Comparison of ENCODE assay signal across 8 cellular contexts in genomic region chr18:48446582-48447225, GRCh38. TPM values are rescaled to one million over a fixed set of nuclear protein-coding genes. Genes with fewer than 3 reads are reported as not detected.
A peak's percentile ranks its signal among the peaks of the same experiment; 100 is the strongest.
DNase-seq lines count a peak whose midpoint lies in the region; ATAC-seq, FAIRE-seq and TF ChIP-seq lines count a peak whose summit lies in the region.

No MANE protein-coding gene starts in this region.

- peak; percentile 68 for FAIRE-seq in HepG2 (lab: Jason Lieb, UNC)

- CTCF ChIA-PET in HepG2 (lab: Yijun Ruan, JAX; ENCODE audit: low intra/inter-chr PET ratio, low total read pairs) = interaction anchor here (1.1 to 3.7 kb wide), 5 partner anchors 18 to 416 kb away, joined by 3 to 45 read pairs (median 10); no protein-coding TSS in a partner anchor

- H3K27ac ChIP-seq in colonic mucosa = no peak overlapping the region
- no peak overlapping the region for H3K27ac ChIP-seq in HepG2 (ENCODE audit: extremely low read length, insufficient read depth, low read length)

- H3K4me2 ChIP-seq in HepG2 (ENCODE audit: low read depth, low read length) = peak overlapping the region; percentile 82

- TF ChIP-seq CTCF in colonic mucosa (IDR thresholded peaks at IDR 0.05) = peak; percentile 73
- peak; percentile 98 for TF ChIP-seq CTCF in HepG2 (CRISPR knock-in tag; IDR thresholded peaks at IDR 0.05)

- no peak for TF ChIP-seq EP300 in HepG2 (IDR thresholded peaks at IDR 0.05; ENCODE audit: low read depth in 2 of 2, low read length in 2 of 2)
- no peak for TF ChIP-seq EP300 in HepG2 (CRISPR knock-in tag; IDR thresholded peaks at IDR 0.05; ENCODE audit: borderline replicate concordance)

- H3K27me3 ChIP-seq in colonic mucosa (no peaks in the 10 kb centered on the region), HepG2 (ENCODE audit: control insufficient read depth in 1 of 2, insufficient read depth in 2 of 2, low read length in 2 of 2) (peaks cover 2 to 32% of the 10 kb centered on the region in 2 experiments; a peak in 4 of 5 replicates)

- H2AFZ ChIP-seq in HepG2 (ENCODE audit: low read length) = peak overlapping the region; percentile 60

- DNase-seq in GDM1 (lab: John Stamatoyannopoulos, UW) = peak; percentile 63
- peak; percentile 70 to 91 for DNase-seq in NCI-H526 (lab: John Stamatoyannopoulos, UW)
- DNase-seq in activated CD4-positive, alpha-beta T cell treated with anti-CD3 and anti-CD28 coated beads for 48 hours = peak; percentile 84
- DNase-seq in colonic mucosa = peak; percentile 88
- peak; percentile 66 for DNase-seq in HepG2 (ENCODE audit: low spot score)
- peak; percentile 68 to 73 for DNase-seq in stimulated activated CD4-positive, alpha-beta T cell treated with anti-CD3 and anti-CD28 coated beads, Interleukin-4, amount 100 ng/mL, for 48 hours (ENCODE audit: low read depth in 2 of 2)

- H3K9me3 ChIP-seq in colonic mucosa (no peaks in the 10 kb centered on the region), HepG2 (ENCODE audit: low read length) (no peaks in the 10 kb centered on the region)

- in situ Hi-C loops in HepG2 (cut with HindIII; ENCODE audit: extremely low pct_ligation_motif_present, low pct_unique_long_range_greater_than_20kb) = loop anchor here (5.0 to 10.0 kb wide), 2 partner anchors 212 to 409 kb away; no protein-coding TSS in a partner anchor

- WGBS in HepG2 (ENCODE audit: low lambda C conversion rate) = 62% methylated on average over 16 of the region's 30 CpGs

- no peaks in the 10 kb centered on the region for H3K79me2 ChIP-seq in HepG2 (ENCODE audit: insufficient read depth, low read length)

- intact Hi-C loops in colonic mucosa (cut with DNase I) = loop anchor here (2.0 to 10.0 kb wide), 3 partner anchors 219 to 672 kb away; no protein-coding TSS in a partner anchor
- intact Hi-C loops in HepG2 (cut with micrococcal nuclease; ENCODE audit: unreplicated experiment) = loop anchor here (5.0 kb wide), 1 partner anchor 414 kb away; no protein-coding TSS in a partner anchor

- ATAC-seq in HG03354 (IDR thresholded peaks at IDR 0.05; ENCODE audit: poor library complexity, severe bottlenecking, unreplicated experiment) (peak; percentile 66), HepG2 (peak; percentile 92), GM18873 (IDR thresholded peaks at IDR 0.05; ENCODE audit: low FRiP score, unreplicated experiment) (no peak)

- H3K36me3 ChIP-seq in colonic mucosa (no peaks in the 10 kb centered on the region), HepG2 (replicated peaks in 1 of 2; ENCODE audit: control insufficient read depth in 1 of 2, insufficient read depth in 2 of 2, low read length in 2 of 2) (no peaks in the 10 kb centered on the region)

- TF ChIP-seq RAD21 in HepG2 (CRISPR knock-in tag; IDR thresholded peaks at IDR 0.05) = peak; percentile 87

- no TSS peak for BruUV-seq in HepG2 (replicated peaks; lab: Mats Ljungman, UMichigan)

- H3K9ac ChIP-seq in colonic mucosa (ENCODE audit: low read depth in 2 of 2, low read length in 2 of 2) (no peak overlapping the region), HepG2 (ENCODE audit: insufficient read depth, low read depth, low read length) (peak overlapping the region; percentile 30; the same call in 1 of the 2 replicates)

- H3K4me3 ChIP-seq in colonic mucosa (no peak overlapping the region), HepG2 (replicated peaks in 1 of 3; ENCODE audit: insufficient read depth in 1 of 3, low read depth in 2 of 3, low read length in 3 of 3) (peak overlapping the region in 1 of 3 experiments; percentile 53; a peak in 2 of 6 replicates)

- no peak for TF ChIP-seq POLR2A in HepG2 (IDR thresholded peaks at IDR 0.05; ENCODE audit: insufficient read depth in 1 of 2, low read depth in 2 of 2, low read length in 2 of 2)

- POLR2A ChIA-PET in HepG2 (lab: Yijun Ruan, JAX) = no interaction called here

- H3K4me1 ChIP-seq in colonic mucosa (no peaks in the 10 kb centered on the region), HepG2 (ENCODE audit: insufficient read depth, low read length) (peaks cover 8% of the 10 kb centered on the region)

- H4K20me1 ChIP-seq in HepG2 (ENCODE audit: insufficient read depth, low read length) = no peaks in the 10 kb centered on the region

TF ChIP-seq in HepG2, 621 proteins besides CTCF, POLR2A, EP300 and RAD21 (continues in another document):
- TF ChIP-seq MXD1 (CRISPR knock-in tag; IDR thresholded peaks at IDR 0.05) (peak; percentile 39; the same call in 1 of the 2 replicates), GABPB1 (CRISPR knock-in tag; IDR thresholded peaks at IDR 0.05) (peak; percentile 52), ZNF292 (CRISPR knock-in tag; IDR thresholded peaks at IDR 0.05; ENCODE audit: borderline replicate concordance, low read depth) (peak; percentile 88), MTF2 (CRISPR knock-in tag; IDR thresholded peaks at IDR 0.05; ENCODE audit: borderline replicate concordance) (peak; percentile 84; the same call in 1 of the 2 replicates), ZNF331 (CRISPR knock-in tag; IDR thresholded peaks at IDR 0.05) (0 out of 2 replicates have a peak, but pooled peaks have one; percentile 25)
- TF ChIP-seq, protein P1, sequence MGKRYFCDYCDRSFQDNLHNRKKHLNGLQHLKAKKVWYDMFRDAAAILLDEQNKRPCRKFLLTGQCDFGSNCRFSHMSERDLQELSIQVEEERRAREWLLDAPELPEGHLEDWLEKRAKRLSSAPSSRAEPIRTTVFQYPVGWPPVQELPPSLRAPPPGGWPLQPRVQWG (CRISPR knock-in tag; IDR thresholded peaks at IDR 0.05; ENCODE audit: borderline replicate concordance, low read depth) = no peak
- TF ChIP-seq, protein P2, sequence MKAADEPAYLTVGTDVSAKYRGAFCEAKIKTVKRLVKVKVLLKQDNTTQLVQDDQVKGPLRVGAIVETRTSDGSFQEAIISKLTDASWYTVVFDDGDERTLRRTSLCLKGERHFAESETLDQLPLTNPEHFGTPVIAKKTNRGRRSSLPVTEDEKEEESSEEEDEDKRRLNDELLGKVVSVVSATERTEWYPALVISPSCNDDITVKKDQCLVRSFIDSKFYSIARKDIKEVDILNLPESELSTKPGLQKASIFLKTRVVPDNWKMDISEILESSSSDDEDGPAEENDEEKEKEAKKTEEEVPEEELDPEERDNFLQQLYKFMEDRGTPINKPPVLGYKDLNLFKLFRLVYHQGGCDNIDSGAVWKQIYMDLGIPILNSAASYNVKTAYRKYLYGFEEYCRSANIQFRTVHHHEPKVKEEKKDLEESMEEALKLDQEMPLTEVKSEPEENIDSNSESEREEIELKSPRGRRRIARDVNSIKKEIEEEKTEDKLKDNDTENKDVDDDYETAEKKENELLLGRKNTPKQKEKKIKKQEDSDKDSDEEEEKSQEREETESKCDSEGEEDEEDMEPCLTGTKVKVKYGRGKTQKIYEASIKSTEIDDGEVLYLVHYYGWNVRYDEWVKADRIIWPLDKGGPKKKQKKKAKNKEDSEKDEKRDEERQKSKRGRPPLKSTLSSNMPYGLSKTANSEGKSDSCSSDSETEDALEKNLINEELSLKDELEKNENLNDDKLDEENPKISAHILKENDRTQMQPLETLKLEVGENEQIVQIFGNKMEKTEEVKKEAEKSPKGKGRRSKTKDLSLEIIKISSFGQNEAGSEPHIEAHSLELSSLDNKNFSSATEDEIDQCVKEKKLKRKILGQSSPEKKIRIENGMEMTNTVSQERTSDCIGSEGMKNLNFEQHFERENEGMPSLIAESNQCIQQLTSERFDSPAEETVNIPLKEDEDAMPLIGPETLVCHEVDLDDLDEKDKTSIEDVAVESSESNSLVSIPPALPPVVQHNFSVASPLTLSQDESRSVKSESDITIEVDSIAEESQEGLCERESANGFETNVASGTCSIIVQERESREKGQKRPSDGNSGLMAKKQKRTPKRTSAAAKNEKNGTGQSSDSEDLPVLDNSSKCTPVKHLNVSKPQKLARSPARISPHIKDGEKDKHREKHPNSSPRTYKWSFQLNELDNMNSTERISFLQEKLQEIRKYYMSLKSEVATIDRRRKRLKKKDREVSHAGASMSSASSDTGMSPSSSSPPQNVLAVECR (CRISPR knock-in tag; IDR thresholded peaks at IDR 0.05; ENCODE audit: borderline replicate concordance) = peak; percentile 43; the same call in 1 of the 2 replicates

RNA-seq across cellular contexts. Expression of gene ZBTB7C, which starts 37.5 kb away (rescaled TPM):
- total RNA-seq in colonic mucosa (10 to 100 TPM; 25.1 to 36.4 TPM), HepG2 (2016; rRNA removed; fragmentation: Illumina TruSeq; extraction: Trizol) (0.04 TPM in 1 of 2 replicates, not detected in the other)
- 0.10 TPM in 1 of 2 replicates, not detected in the other for total RNA-seq in HepG2 (2016; cell fraction: cytosol; rRNA removed; fragmentation: Illumina TruSeq; extraction: Trizol; ENCODE audit: low read depth)
- 0.02 TPM in 1 of 2 replicates, not detected in the other for total RNA-seq in HepG2 (2016; cell fraction: insoluble cytoplasmic fraction; rRNA removed; fragmentation: Illumina TruSeq; extraction: Trizol)
- total RNA-seq in HepG2 (2016; cell fraction: membrane; rRNA removed; fragmentation: Illumina TruSeq; extraction: Trizol) = 0.07 TPM in 1 of 2 replicates, not detected in the other
- 0.06 TPM in 1 of 2 replicates, not detected in the other for total RNA-seq in HepG2 (2016; cell fraction: nucleus; rRNA removed; fragmentation: Illumina TruSeq; extraction: Trizol)
- 0.01 TPM in 1 of 2 replicates, not detected in the other for polyA plus RNA-seq in HepG2 (2011; rRNA removed)
- polyA plus RNA-seq in HepG2 (2011; cell fraction: cytosol; rRNA removed) = 0.01 TPM in 1 of 2 replicates, not detected in the other
- polyA plus RNA-seq in HepG2 (2011; cell fraction: nucleus; rRNA removed) = not detected in 2 replicates
- polyA plus RNA-seq in HepG2 (2012) = 0.03 and 0.09 TPM in 2 replicates
- not detected in 2 replicates for polyA plus RNA-seq in HepG2 (2016; cell fraction: cytosol; fragmentation: Illumina TruSeq; extraction: Trizol; ENCODE audit: low read depth)
- not detected in 2 replicates for polyA plus RNA-seq in HepG2 (2016; cell fraction: insoluble cytoplasmic fraction; fragmentation: Illumina TruSeq; extraction: Trizol; ENCODE audit: low read depth)
- not detected in 2 replicates for polyA plus RNA-seq in HepG2 (2016; cell fraction: membrane; fragmentation: Illumina TruSeq; extraction: Trizol; ENCODE audit: low read depth)
- not detected in 2 replicates for polyA plus RNA-seq in HepG2 (2016; cell fraction: nucleus; fragmentation: Illumina TruSeq; extraction: Trizol; ENCODE audit: insufficient read depth, low read depth)
- 0.12 and 4.7 TPM in 2 replicates for polyA minus RNA-seq in HepG2 (2011; rRNA and poly(A)+ RNA removed; ENCODE audit: low replicate concordance)
- polyA minus RNA-seq in HepG2 (2011; cell fraction: cytosol; rRNA and poly(A)+ RNA removed) = not detected in 2 replicates
- 0.13 TPM in 1 of 2 replicates, not detected in the other for polyA minus RNA-seq in HepG2 (2011; cell fraction: nucleus; rRNA and poly(A)+ RNA removed)

Comparison
In these comparisons a context has a peak if more than half of its experiments do, and no peak if none do; other contexts are left out.
1. RNA of gene ZBTB7C, which starts 37.5 kb away (total RNA-seq): 25.1 to 36.4 TPM in colonic mucosa; 0.02 to 0.10 TPM in HepG2; every median in the first group is over 10 times any median in the second.
2. Peak in every context shown above with its lines, with median percentiles within 50 percentile points of each other: DNase-seq.